In genomic region chr10:72952901-72953223, GRCh38 we compare ENCODE assay signal across 13 cellular contexts. TPM values are rescaled to one million over a fixed set of nuclear protein-coding genes. Genes with fewer than 3 reads are reported as not detected.
DNase-seq lines count a peak whose midpoint lies in the region; ATAC-seq and TF ChIP-seq lines count a peak whose summit lies in the region.
"Had no signal": no experiment of that assay in that cellular context is flagged by ENCODE, and none has a peak within 500 bp of the region (broad histone marks: within the 10 kb centered on the region; RNA-seq: fewer than 3 reads in every experiment).

No MANE protein-coding gene starts in this region.

- H2AFZ ChIP-seq in GM23338, result peak overlapping the region; percentile 57
- peak overlapping the region; percentile 95 for H2AFZ ChIP-seq in neural progenitor cell (replicated peaks)

- H3K27me3 ChIP-seq in Caco-2 (replicated peaks; ENCODE audit: control insufficient read depth, insufficient read depth, low read length), result no peaks in the 10 kb centered on the region
- no peaks in the 10 kb centered on the region for H3K27me3 ChIP-seq in GM23338 (ENCODE audit: insufficient read depth)
- H3K27me3 ChIP-seq in endodermal cell (ENCODE audit: control insufficient read depth, insufficient read depth, low read length, poor library complexity, severe bottlenecking), result no peaks in the 10 kb centered on the region
- H3K27me3 ChIP-seq in neural progenitor cell, result no peaks in the 10 kb centered on the region
- H3K27me3 ChIP-seq in adrenal gland, result no peaks in the 10 kb centered on the region
- H3K27me3 ChIP-seq: BE2C had no signal

- intact Hi-C loops in Caco-2 (cut with micrococcal nuclease; ENCODE audit: unreplicated experiment), result no loop called here
- intact Hi-C loops in adrenal gland (cut with DNase I), result no loop called here

- H3K4me1 Mint-ChIP-seq in Caco-2 (ENCODE audit: low read depth, unreplicated experiment) (peaks cover 25% of the 10 kb centered on the region), GM23338 (peaks cover 40% of the 10 kb centered on the region), endodermal cell (peaks cover 28% of the 10 kb centered on the region), neural progenitor cell (peaks cover 21% of the 10 kb centered on the region)
- H3K4me1 Mint-ChIP-seq: CD4-positive, alpha-beta memory T cell; IgD-negative memory B cell had no signal

- peak in 1 of 2 experiments; percentile 42 for DNase-seq in Caco-2
- DNase-seq in GM23338 (ENCODE audit: low spot score), result no peak
- DNase-seq in endodermal cell, result no peak
- DNase-seq in neural progenitor cell (ENCODE audit: low spot score), result no peak
- no peak for DNase-seq in NCI-H2227 (lab: John Stamatoyannopoulos, UW; ENCODE audit: unreplicated experiment)
- DNase-seq in adrenal gland, result no peak
- DNase-seq: BE2C; CD4-positive, alpha-beta memory T cell; MV-4-11; NCI-H1417 treated with DMSO at 0.1 percent for 48 hours had no signal

- H3K9me3 Mint-ChIP-seq in Caco-2 (ENCODE audit: unreplicated experiment) (no peaks in the 10 kb centered on the region), GM23338 (no peaks in the 10 kb centered on the region), endodermal cell (no peaks in the 10 kb centered on the region), neural progenitor cell (no peaks in the 10 kb centered on the region)
- H3K9me3 Mint-ChIP-seq: CD4-positive, alpha-beta memory T cell; IgD-negative memory B cell had no signal

- H3K4me2 ChIP-seq in GM23338 (peak overlapping the region; percentile 17; the same call in 1 of the 2 replicates), neural progenitor cell (peak overlapping the region; percentile 67)

- 47 to 52% methylated on average over 2 of the region's 2 CpGs for WGBS in endodermal cell (ENCODE audit: insufficient coverage in 1 of 2, insufficient read length in 1 of 2), 2 experiments
- 74 to 90% (median 85%) methylated on average over 2 of the region's 2 CpGs for WGBS in adrenal gland, 4 donors

- H3K36me3 ChIP-seq in Caco-2 (ENCODE audit: control insufficient read depth, insufficient read depth, low read length), result no peaks in the 10 kb centered on the region
- H3K36me3 ChIP-seq in GM23338 (ENCODE audit: insufficient read depth), result no peaks in the 10 kb centered on the region
- H3K36me3 ChIP-seq in endodermal cell (ENCODE audit: control insufficient read depth, insufficient read depth, low read length), result no peaks in the 10 kb centered on the region
- no peaks in the 10 kb centered on the region for H3K36me3 ChIP-seq in neural progenitor cell
- no peaks in the 10 kb centered on the region for H3K36me3 ChIP-seq in adrenal gland (replicated peaks in 1 of 2)
- H3K36me3 ChIP-seq: BE2C had no signal

- H3K79me2 ChIP-seq in GM23338 (replicated peaks; ENCODE audit: insufficient read depth) (no peaks in the 10 kb centered on the region), neural progenitor cell (ENCODE audit: low read depth) (no peaks in the 10 kb centered on the region)

- ATAC-seq in GM23338 (peak; percentile 30), HG03108 (IDR thresholded peaks at IDR 0.05; ENCODE audit: unreplicated experiment) (no peak)

- no peaks in the 10 kb centered on the region for H3K27me3 Mint-ChIP-seq in Caco-2 (ENCODE audit: insufficient read depth, unreplicated experiment)
- peaks cover 5% of the 10 kb centered on the region for H3K27me3 Mint-ChIP-seq in GM23338 (ENCODE audit: insufficient read depth, low read depth, poor library complexity)
- no peaks in the 10 kb centered on the region for H3K27me3 Mint-ChIP-seq in endodermal cell (ENCODE audit: insufficient read depth)
- H3K27me3 Mint-ChIP-seq in neural progenitor cell (ENCODE audit: insufficient read depth, low read depth), result peaks cover 7% of the 10 kb centered on the region

- H3K4me3 Mint-ChIP-seq in Caco-2 (ENCODE audit: unreplicated experiment), result peak overlapping the region; percentile 88
- peak overlapping the region; percentile 21; the same call in 1 of the 3 replicates for H3K4me3 Mint-ChIP-seq in GM23338
- peak overlapping the region; percentile 40 for H3K4me3 Mint-ChIP-seq in endodermal cell
- H3K4me3 Mint-ChIP-seq in neural progenitor cell, result no peak overlapping the region
- H3K4me3 Mint-ChIP-seq: CD4-positive, alpha-beta memory T cell; IgD-negative memory B cell had no signal

- no TSS peak for BruUV-seq in Caco-2 (replicated peaks; lab: Mats Ljungman, UMichigan)

- H3K9me3 ChIP-seq in Caco-2, result no peaks in the 10 kb centered on the region
- H3K9me3 ChIP-seq in endodermal cell (ENCODE audit: control insufficient read depth, low read length), result peaks cover 5% of the 10 kb centered on the region
- no peaks in the 10 kb centered on the region for H3K9me3 ChIP-seq in neural progenitor cell (ENCODE audit: low read depth)
- H3K9me3 ChIP-seq in adrenal gland (replicated peaks in 1 of 3), result no peaks in the 10 kb centered on the region
- H3K9me3 ChIP-seq: BE2C had no signal

- no peaks in the 10 kb centered on the region for H4K20me1 ChIP-seq in GM23338 (replicated peaks; ENCODE audit: insufficient read depth)
- H4K20me1 ChIP-seq in neural progenitor cell (ENCODE audit: low read depth), result no peaks in the 10 kb centered on the region

- no peak for TF ChIP-seq POLR2A in adrenal gland (IDR thresholded peaks at IDR 0.05)

- H3K27ac Mint-ChIP-seq in Caco-2 (ENCODE audit: unreplicated experiment) (peak overlapping the region; percentile 91), GM23338 (peak overlapping the region; percentile 68), endodermal cell (peak overlapping the region; percentile 92), neural progenitor cell (no peak overlapping the region)
- H3K27ac Mint-ChIP-seq: CD4-positive, alpha-beta memory T cell; IgD-negative memory B cell had no signal

- peaks cover 32% of the 10 kb centered on the region for H3K4me1 ChIP-seq in Caco-2
- H3K4me1 ChIP-seq in GM23338 (ENCODE audit: insufficient read depth), result peaks cover 22% of the 10 kb centered on the region
- H3K4me1 ChIP-seq in endodermal cell (ENCODE audit: control insufficient read depth, insufficient read depth, low read length), result peaks cover 15% of the 10 kb centered on the region
- peaks cover 43% of the 10 kb centered on the region for H3K4me1 ChIP-seq in neural progenitor cell
- H3K4me1 ChIP-seq in adrenal gland (replicated peaks in 1 of 2), result no peaks in the 10 kb centered on the region

- no peaks in the 10 kb centered on the region for H3K9me2 ChIP-seq in GM23338 (ENCODE audit: insufficient read depth)

- H3K4me3 ChIP-seq in Caco-2 (ENCODE audit: low read depth, low read length) (peak overlapping the region; percentile 54), GM23338 (no peak overlapping the region), endodermal cell (ENCODE audit: low read length) (peak overlapping the region; percentile 37), neural progenitor cell (no peak overlapping the region), adrenal gland (no peak overlapping the region)

- H3F3A ChIP-seq in GM23338 (replicated peaks; ENCODE audit: low read depth), result no peaks in the 10 kb centered on the region
- peaks cover 28% of the 10 kb centered on the region for H3F3A ChIP-seq in neural progenitor cell (ENCODE audit: low read depth)

- H3K36me3 Mint-ChIP-seq in Caco-2 (ENCODE audit: insufficient read depth, unreplicated experiment) (peaks cover 12% of the 10 kb centered on the region), GM23338 (ENCODE audit: low read depth) (no peaks in the 10 kb centered on the region), endodermal cell (ENCODE audit: low read depth) (no peaks in the 10 kb centered on the region), neural progenitor cell (no peaks in the 10 kb centered on the region)
- H3K36me3 Mint-ChIP-seq: CD4-positive, alpha-beta memory T cell; IgD-negative memory B cell had no signal

- TF ChIP-seq CTCF in Caco-2 (IDR thresholded peaks at IDR 0.05; ENCODE audit: insufficient read depth in 1 of 2, low read depth in 1 of 2, low read length in 1 of 2, severe bottlenecking in 1 of 2, unreplicated experiment in 1 of 2) (no peak), GM23338 (conservative IDR thresholded peaks at IDR 0.05; ENCODE audit: low read depth in 2 of 2) (no peak), endodermal cell (conservative IDR thresholded peaks at IDR 0.05) (no peak), neural progenitor cell (IDR thresholded peaks at IDR 0.05) (no peak), adrenal gland (IDR thresholded peaks at IDR 0.05) (no peak)

- CTCF ChIA-PET in Caco-2 (lab: Charles Lee), result no interaction called here

- no peak overlapping the region for H3K27ac ChIP-seq in GM23338 (ENCODE audit: low read depth)
- no peak overlapping the region for H3K27ac ChIP-seq in endodermal cell (ENCODE audit: low read depth, low read length)
- H3K27ac ChIP-seq in neural progenitor cell, result no peak overlapping the region
- H3K27ac ChIP-seq in adrenal gland, result no peak overlapping the region

- H3K9ac ChIP-seq in endodermal cell (ENCODE audit: extremely low read depth, low read length, poor library complexity, severe bottlenecking) (no peak overlapping the region), neural progenitor cell (no peak overlapping the region)

- POLR2A ChIA-PET in Caco-2 (lab: Charles Lee), result no interaction called here

TF ChIP-seq in GM23338, 12 proteins besides CTCF, POLR2A, EP300 and RAD21 (continues in another document):
- no peak for TF ChIP-seq EZH2phosphoT487 (IDR thresholded peaks at IDR 0.05; ENCODE audit: unreplicated experiment)
- no peak for TF ChIP-seq NANOG (IDR thresholded peaks at IDR 0.05; ENCODE audit: borderline replicate concordance)
- no peak for TF ChIP-seq EZH2 (IDR thresholded peaks at IDR 0.05; ENCODE audit: low read depth, unreplicated experiment)
- no peak for TF ChIP-seq STAT1 (IDR thresholded peaks at IDR 0.05; ENCODE audit: unreplicated experiment)

RNA-seq across cellular contexts. Expression of gene PLA2G12B, which starts 1.7 kb away (rescaled TPM):
- total RNA-seq in Caco-2 (2022) (16.8 and 17.8 TPM in 2 replicates), endodermal cell (under 1 TPM; 0.64 to 0.93 TPM), neural progenitor cell (ENCODE audit: low replicate concordance) (0.12 TPM in 1 of 2 replicates, not detected in the other), adrenal gland (not detected)
- total RNA-seq in GM23338 (2014; rRNA removed; shearing (Covaris generic)), result not detected in 2 replicates
- polyA plus RNA-seq in GM23338 (2016; fragmentation: Nextera tagmentation; extraction: Ambion mirVana) (not detected in 2 replicates), adrenal gland (not detected)
- polyA plus RNA-seq in endodermal cell (2013, experiment 1 of 2), result 0.75 TPM
- 0.58 TPM for polyA plus RNA-seq in endodermal cell (2013, experiment 2 of 2)
- total RNA-seq: CD4-positive, alpha-beta memory T cell; LHCN-M2 had no signal
- polyA plus RNA-seq: CD4-positive, alpha-beta memory T cell; IgD-negative memory B cell had no signal

RNA-seq across cellular contexts. Expression of gene OIT3, which starts 59.3 kb away (rescaled TPM):
- total RNA-seq in Caco-2 (2022) (not detected in 2 replicates), endodermal cell (under 1 TPM in 1 of 2 donors, not detected in 1; 0.13 TPM), neural progenitor cell (ENCODE audit: low replicate concordance) (not detected in 2 replicates), adrenal gland (under 1 TPM in 3 of 8 donors, not detected in 5; 0.14 to 0.66 (median 0.23) TPM)
- total RNA-seq in GM23338 (2014; rRNA removed; shearing (Covaris generic)), result not detected in 2 replicates
- polyA plus RNA-seq in GM23338 (2016; fragmentation: Nextera tagmentation; extraction: Ambion mirVana) (not detected in 2 replicates), adrenal gland (under 1 TPM; 0.08 to 0.22 (median 0.13) TPM)
- polyA plus RNA-seq in endodermal cell (2013, experiment 1 of 2), result not detected
- not detected for polyA plus RNA-seq in endodermal cell (2013, experiment 2 of 2)
- polyA plus RNA-seq: CD4-positive, alpha-beta memory T cell; IgD-negative memory B cell had no signal

Comparison
In these comparisons a context has a peak if more than half of its experiments do, and no peak if none do; other contexts are left out.
1. H3K4me3 ChIP-seq: peak in Caco-2 (single experiment) and endodermal cell (single experiment); none in GM23338 (single experiment), neural progenitor cell (single experiment) and adrenal gland (0 of 4).